Comparison of ENCODE assay signal across 1 cellular context in the genomic region with DNA sequence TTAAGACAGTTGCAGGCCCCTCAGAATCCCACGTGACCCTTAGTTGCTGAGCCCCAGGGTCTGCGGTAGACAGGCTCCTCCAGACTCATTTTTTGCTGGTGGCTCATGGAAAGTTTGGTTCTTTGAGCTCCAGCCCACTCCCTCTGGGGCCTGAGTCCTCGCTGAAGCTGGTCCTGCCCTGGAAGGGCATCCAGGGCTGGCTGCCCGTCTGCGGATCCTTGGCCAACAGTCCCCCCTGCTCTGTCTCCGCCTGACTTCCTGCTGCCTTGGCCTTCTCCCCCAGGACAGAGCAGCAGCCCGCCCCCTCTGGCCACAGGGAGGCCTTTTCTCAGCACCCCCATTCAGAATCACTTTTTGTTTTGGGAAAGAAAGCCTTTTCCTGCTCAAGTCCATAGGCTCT.
TF ChIP-seq lines count a peak whose summit lies in the region.

No MANE protein-coding gene starts in this region.

TF ChIP-seq in HepG2, 621 proteins besides CTCF, POLR2A, EP300 and RAD21:
- TF ChIP-seq, protein P1, sequence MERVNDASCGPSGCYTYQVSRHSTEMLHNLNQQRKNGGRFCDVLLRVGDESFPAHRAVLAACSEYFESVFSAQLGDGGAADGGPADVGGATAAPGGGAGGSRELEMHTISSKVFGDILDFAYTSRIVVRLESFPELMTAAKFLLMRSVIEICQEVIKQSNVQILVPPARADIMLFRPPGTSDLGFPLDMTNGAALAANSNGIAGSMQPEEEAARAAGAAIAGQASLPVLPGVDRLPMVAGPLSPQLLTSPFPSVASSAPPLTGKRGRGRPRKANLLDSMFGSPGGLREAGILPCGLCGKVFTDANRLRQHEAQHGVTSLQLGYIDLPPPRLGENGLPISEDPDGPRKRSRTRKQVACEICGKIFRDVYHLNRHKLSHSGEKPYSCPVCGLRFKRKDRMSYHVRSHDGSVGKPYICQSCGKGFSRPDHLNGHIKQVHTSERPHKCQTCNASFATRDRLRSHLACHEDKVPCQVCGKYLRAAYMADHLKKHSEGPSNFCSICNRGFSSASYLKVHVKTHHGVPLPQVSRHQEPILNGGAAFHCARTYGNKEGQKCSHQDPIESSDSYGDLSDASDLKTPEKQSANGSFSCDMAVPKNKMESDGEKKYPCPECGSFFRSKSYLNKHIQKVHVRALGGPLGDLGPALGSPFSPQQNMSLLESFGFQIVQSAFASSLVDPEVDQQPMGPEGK (CRISPR knock-in tag; IDR thresholded peaks at IDR 0.05), result 0 out of 2 replicates have a peak, but pooled peaks have one; percentile 22
- TF ChIP-seq MXI1 (IDR thresholded peaks at IDR 0.05; ENCODE audit: borderline replicate concordance, low read depth, low read length), result no peak
